ENCODE assay signal across 11 cellular contexts in genomic region chr18:3790702-3791101, GRCh38.
DNase-seq lines count a peak whose midpoint lies in the region; TF ChIP-seq lines count a peak whose summit lies in the region.
"Had no signal": no experiment of that assay in that cellular context is flagged by ENCODE, and none has a peak within 500 bp of the region (broad histone marks: within the 10 kb centered on the region; RNA-seq: fewer than 3 reads in every experiment).

No MANE protein-coding gene starts in this region.

- TF ChIP-seq CTCF in GM13977 (IDR thresholded peaks at IDR 0.05; ENCODE audit: extremely low read depth, insufficient read depth, missing control alignments): no peak

- DNase-seq in NCI-H2171 treated with DMSO at 0.1 percent for 48 hours (lab: John Stamatoyannopoulos, UW) (peak; percentile 95), astrocyte of the hippocampus (ENCODE audit: low read depth, low spot score) (peak; percentile 84), retina (peak; percentile 68), NCI-H526 (lab: John Stamatoyannopoulos, UW) (no peak), HCEC 1CT (no peak), GM13977 (ENCODE audit: low spot score) (no peak)
- DNase-seq: activated CD8-positive, alpha-beta memory T cell treated with anti-CD3 and anti-CD28 coated beads, Interleukin-2, amount 10 ng/mL, durations not matched to agents 7 days and 5 days; CD4-positive, alpha-beta T cell; lower lobe of right lung; NCI-H774 had no signal

- no peak for TF ChIP-seq EP300 in Ishikawa (IDR thresholded peaks at IDR 0.05; ENCODE audit: borderline replicate concordance)

- in situ Hi-C loops in GM13977 (cut with MboI; ENCODE audit: low pct_unique_long_range_greater_than_20kb, low sequenced_read_pairs, unreplicated experiment): no loop called here

- no peak for TF ChIP-seq RAD21 in Ishikawa (IDR thresholded peaks at IDR 0.05; ENCODE audit: low read depth)

TF ChIP-seq in Ishikawa, 13 proteins besides CTCF, POLR2A, EP300 and RAD21:
- TF ChIP-seq MAX (IDR thresholded peaks at IDR 0.05) (no peak), NFIC (IDR thresholded peaks at IDR 0.05) (peak; percentile 35; the same call in 1 of the 2 replicates)

Comparison
In these comparisons a context has a peak if more than half of its experiments do, and no peak if none do; other contexts are left out.
1. DNase-seq: peak in NCI-H2171 treated with DMSO at 0.1 percent for 48 hours (single experiment), astrocyte of the hippocampus (single experiment) and retina (single experiment); none in NCI-H526 (0 of 2), HCEC 1CT (single experiment) and GM13977 (single experiment).